ENCODE assay signal across 31 cellular contexts in the genomic region with DNA sequence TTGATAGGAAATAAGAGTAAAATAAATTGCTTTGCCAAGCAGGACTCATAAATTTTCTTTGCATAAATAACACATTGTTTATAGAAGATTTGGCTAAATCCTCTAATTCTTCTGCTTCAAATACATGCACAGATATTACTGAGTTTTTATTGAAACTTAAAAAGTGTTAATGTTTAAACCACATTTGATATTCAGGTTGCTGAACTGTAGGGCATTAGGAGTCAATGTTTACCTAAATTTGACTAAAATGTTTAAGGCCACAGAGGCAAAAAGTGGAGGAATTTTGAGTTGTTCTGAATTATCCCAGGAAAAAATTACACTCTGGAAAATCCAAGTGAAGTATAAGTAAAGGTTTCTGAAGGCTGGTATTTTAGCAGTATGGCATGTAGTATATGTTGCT.
"Had no signal": no experiment of that assay in that cellular context is flagged by ENCODE, and none has a peak within 500 bp of the region (broad histone marks: within the 10 kb centered on the region; RNA-seq: fewer than 3 reads in every experiment).

No MANE protein-coding gene starts in this region.

- DNase-seq: activated CD4-positive, alpha-beta memory T cell treated with anti-CD3 and anti-CD28 coated beads for 36 hours; activated CD4-positive, alpha-beta T cell treated with anti-CD3 and anti-CD28 coated beads for 36 hours; activated CD4-positive, alpha-beta T cell treated with anti-CD3 and anti-CD28 coated beads, Interleukin-2, amount 10 ng/mL, durations not matched to agents 24 days and 14 days; activated CD4-positive, CD25-positive, alpha-beta regulatory T cell; activated CD4-positive, CD25-positive, alpha-beta regulatory T cell treated with anti-CD3 and anti-CD28 coated beads, Interleukin-2, amount 50 U/mL, for 72 hours; activated CD8-positive, alpha-beta memory T cell treated with anti-CD3 and anti-CD28 coated beads, Interleukin-2, amount 10 ng/mL, durations not matched to agents 7 days and 5 days; activated CD8-positive, alpha-beta memory T cell treated with anti-CD3 and anti-CD28 coated beads, Interleukin-2, amount 50 U/mL, for 4 hours; activated CD8-positive, alpha-beta T cell treated with anti-CD3 and anti-CD28 coated beads, Interleukin-2, amount 10 ng/mL, durations not matched to agents 7 days and 5 days; activated effector memory CD4-positive, alpha-beta T cell treated with anti-CD3 and anti-CD28 coated beads, Interleukin-2, amount 50 U/mL, for 16 hours; activated naive CD4-positive, alpha-beta T cell treated with anti-CD3 and anti-CD28 coated beads for 36 hours; activated naive CD8-positive, alpha-beta T cell treated with anti-CD3 and anti-CD28 coated beads for 36 hours; activated naive CD8-positive, alpha-beta T cell treated with anti-CD3 and anti-CD28 coated beads, Interleukin-2, amount 50 U/mL, for 24 hours; activated T-cell treated with anti-CD3 and anti-CD28 coated beads, Interleukin-2, amount 50 U/mL, for 1 hour; activated T-cell treated with anti-CD3 and anti-CD28 coated beads, Interleukin-2, amount 50 U/mL, for 48 hours; adrenal gland; amygdala; aorta; body of pancreas; caudate nucleus; cortex of kidney; dermis blood vessel endothelial cell; effector CD4-positive, alpha-beta T cell; effector memory CD8-positive, alpha-beta T cell; erythroblast; foreskin keratinocyte; gastrocnemius medialis; glutamatergic neuron; heart left ventricle; T-helper 17 cell; T1000 had no signal

- H3K4me3 ChIP-seq: adrenal gland, body of pancreas, esophagus muscularis mucosa, gastrocnemius medialis, heart left ventricle had no signal

- H3K27me3 ChIP-seq: adrenal gland, body of pancreas, esophagus muscularis mucosa, foreskin keratinocyte, gastrocnemius medialis, heart left ventricle had no signal

- H3K27ac ChIP-seq: adrenal gland, esophagus muscularis mucosa, foreskin keratinocyte, gastrocnemius medialis, heart left ventricle had no signal

- H3K9me3 ChIP-seq: adrenal gland, body of pancreas, esophagus muscularis mucosa, gastrocnemius medialis, heart left ventricle had no signal

- H3K4me1 ChIP-seq: adrenal gland, foreskin keratinocyte had no signal

- ATAC-seq: activated CD4-positive, alpha-beta T cell treated with anti-CD3 and anti-CD28 coated beads for 36 hours; activated CD8-positive, alpha-beta memory T cell treated with anti-CD3 and anti-CD28 coated beads, Interleukin-2, amount 10 ng/mL, durations not matched to agents 7 days and 5 days; activated CD8-positive, alpha-beta T cell treated with anti-CD3 and anti-CD28 coated beads, Interleukin-2, amount 10 ng/mL, durations not matched to agents 7 days and 5 days; activated naive CD8-positive, alpha-beta T cell treated with anti-CD3 and anti-CD28 coated beads, Interleukin-2, amount 50 U/mL, for 24 hours; body of pancreas; effector memory CD8-positive, alpha-beta T cell; foreskin keratinocyte; gastrocnemius medialis; heart left ventricle; T-helper 17 cell had no signal
